ENCODE assay signal across 1 cellular context in genomic region chr4:86940920-86941460, GRCh38.
TF ChIP-seq lines count a peak whose summit lies in the region.

No MANE protein-coding gene starts in this region.

TF ChIP-seq in WTC11, 78 proteins besides CTCF, POLR2A, EP300 and RAD21 (continued from another document):
- TF ChIP-seq E2F5 (CRISPR knock-in tag; IDR thresholded peaks at IDR 0.05) (no peak), ZNF671 (CRISPR knock-in tag; IDR thresholded peaks at IDR 0.05) (no peak), ATF1 (CRISPR knock-in tag; IDR thresholded peaks at IDR 0.05) (no peak), ZNF317 (CRISPR knock-in tag; IDR thresholded peaks at IDR 0.05; ENCODE audit: borderline replicate concordance, low read depth) (no peak), NR1H2 (CRISPR knock-in tag; IDR thresholded peaks at IDR 0.05) (no peak), PREB (CRISPR knock-in tag; IDR thresholded peaks at IDR 0.05; ENCODE audit: borderline replicate concordance) (no peak), ZNF232 (CRISPR knock-in tag; IDR thresholded peaks at IDR 0.05) (no peak)
